1 cellular context compared by ENCODE assay signal in the genomic region with DNA sequence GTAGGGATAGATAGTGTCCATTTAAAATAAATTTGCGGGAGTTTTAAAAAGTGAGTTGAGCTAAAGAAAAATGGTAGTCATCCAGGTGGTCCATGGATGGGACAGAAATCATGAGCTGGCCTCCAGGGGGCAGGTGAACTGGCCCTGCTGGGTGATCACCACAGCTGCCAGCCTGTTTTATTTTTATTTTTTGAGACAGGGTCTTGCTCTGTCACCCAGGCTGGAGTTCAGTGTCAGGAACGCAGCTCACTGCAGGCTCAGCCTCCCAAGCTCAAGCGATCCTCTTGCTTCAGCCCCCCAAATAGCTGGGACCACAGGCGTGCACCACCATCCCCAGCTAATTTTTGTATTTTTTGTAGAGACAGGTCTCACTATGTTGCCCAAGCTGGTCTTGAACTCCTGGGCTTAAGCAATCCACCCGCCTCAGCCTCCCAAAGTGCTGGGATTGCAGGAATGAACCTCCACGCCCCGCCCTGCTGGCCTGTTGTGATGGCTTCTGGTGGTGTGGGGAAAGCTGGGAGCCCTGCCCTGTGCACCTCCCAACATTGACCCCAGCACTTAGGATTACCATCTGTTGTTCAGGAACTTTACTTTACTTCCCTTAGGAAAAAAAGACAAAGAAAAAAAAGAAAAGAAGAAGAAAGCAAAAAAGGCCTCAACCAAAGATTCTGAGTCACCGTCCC.
TF ChIP-seq lines count a peak whose summit lies in the region.

No MANE protein-coding gene starts in this region.

TF ChIP-seq in HCT116, 20 proteins besides CTCF, POLR2A, EP300 and RAD21:
- TF ChIP-seq CEBPB (IDR thresholded peaks at IDR 0.05; ENCODE audit: low read depth) (no peak), EZH2phosphoT487 (IDR thresholded peaks at IDR 0.05; ENCODE audit: borderline replicate concordance) (no peak), SP1 (IDR thresholded peaks at IDR 0.05; ENCODE audit: low read depth) (no peak), JUND (IDR thresholded peaks at IDR 0.05) (no peak), ZNF274 (IDR thresholded peaks at IDR 0.05; ENCODE audit: low read depth, low read length) (no peak), YY1 (IDR thresholded peaks at IDR 0.05; ENCODE audit: extremely low read depth, insufficient replicate concordance, low read depth, low read length) (no peak), EZH2 (IDR thresholded peaks at IDR 0.05) (no peak), SIN3A (IDR thresholded peaks at IDR 0.05; ENCODE audit: low read depth) (no peak), FOSL1 (IDR thresholded peaks at IDR 0.05; ENCODE audit: low read depth) (no peak), POLR2AphosphoS5 (IDR thresholded peaks at IDR 0.05; ENCODE audit: low read depth, low read length) (no peak)
- TF ChIP-seq, protein P1, sequence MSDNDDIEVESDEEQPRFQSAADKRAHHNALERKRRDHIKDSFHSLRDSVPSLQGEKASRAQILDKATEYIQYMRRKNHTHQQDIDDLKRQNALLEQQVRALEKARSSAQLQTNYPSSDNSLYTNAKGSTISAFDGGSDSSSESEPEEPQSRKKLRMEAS (IDR thresholded peaks at IDR 0.05): no peak
- TF ChIP-seq, protein P2, sequence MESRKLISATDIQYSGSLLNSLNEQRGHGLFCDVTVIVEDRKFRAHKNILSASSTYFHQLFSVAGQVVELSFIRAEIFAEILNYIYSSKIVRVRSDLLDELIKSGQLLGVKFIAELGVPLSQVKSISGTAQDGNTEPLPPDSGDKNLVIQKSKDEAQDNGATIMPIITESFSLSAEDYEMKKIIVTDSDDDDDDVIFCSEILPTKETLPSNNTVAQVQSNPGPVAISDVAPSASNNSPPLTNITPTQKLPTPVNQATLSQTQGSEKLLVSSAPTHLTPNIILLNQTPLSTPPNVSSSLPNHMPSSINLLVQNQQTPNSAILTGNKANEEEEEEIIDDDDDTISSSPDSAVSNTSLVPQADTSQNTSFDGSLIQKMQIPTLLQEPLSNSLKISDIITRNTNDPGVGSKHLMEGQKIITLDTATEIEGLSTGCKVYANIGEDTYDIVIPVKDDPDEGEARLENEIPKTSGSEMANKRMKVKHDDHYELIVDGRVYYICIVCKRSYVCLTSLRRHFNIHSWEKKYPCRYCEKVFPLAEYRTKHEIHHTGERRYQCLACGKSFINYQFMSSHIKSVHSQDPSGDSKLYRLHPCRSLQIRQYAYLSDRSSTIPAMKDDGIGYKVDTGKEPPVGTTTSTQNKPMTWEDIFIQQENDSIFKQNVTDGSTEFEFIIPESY (IDR thresholded peaks at IDR 0.05; ENCODE audit: extremely low read depth, insufficient replicate concordance, low read length): no peak
- TF ChIP-seq, protein P3, sequence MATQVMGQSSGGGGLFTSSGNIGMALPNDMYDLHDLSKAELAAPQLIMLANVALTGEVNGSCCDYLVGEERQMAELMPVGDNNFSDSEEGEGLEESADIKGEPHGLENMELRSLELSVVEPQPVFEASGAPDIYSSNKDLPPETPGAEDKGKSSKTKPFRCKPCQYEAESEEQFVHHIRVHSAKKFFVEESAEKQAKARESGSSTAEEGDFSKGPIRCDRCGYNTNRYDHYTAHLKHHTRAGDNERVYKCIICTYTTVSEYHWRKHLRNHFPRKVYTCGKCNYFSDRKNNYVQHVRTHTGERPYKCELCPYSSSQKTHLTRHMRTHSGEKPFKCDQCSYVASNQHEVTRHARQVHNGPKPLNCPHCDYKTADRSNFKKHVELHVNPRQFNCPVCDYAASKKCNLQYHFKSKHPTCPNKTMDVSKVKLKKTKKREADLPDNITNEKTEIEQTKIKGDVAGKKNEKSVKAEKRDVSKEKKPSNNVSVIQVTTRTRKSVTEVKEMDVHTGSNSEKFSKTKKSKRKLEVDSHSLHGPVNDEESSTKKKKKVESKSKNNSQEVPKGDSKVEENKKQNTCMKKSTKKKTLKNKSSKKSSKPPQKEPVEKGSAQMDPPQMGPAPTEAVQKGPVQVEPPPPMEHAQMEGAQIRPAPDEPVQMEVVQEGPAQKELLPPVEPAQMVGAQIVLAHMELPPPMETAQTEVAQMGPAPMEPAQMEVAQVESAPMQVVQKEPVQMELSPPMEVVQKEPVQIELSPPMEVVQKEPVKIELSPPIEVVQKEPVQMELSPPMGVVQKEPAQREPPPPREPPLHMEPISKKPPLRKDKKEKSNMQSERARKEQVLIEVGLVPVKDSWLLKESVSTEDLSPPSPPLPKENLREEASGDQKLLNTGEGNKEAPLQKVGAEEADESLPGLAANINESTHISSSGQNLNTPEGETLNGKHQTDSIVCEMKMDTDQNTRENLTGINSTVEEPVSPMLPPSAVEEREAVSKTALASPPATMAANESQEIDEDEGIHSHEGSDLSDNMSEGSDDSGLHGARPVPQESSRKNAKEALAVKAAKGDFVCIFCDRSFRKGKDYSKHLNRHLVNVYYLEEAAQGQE (IDR thresholded peaks at IDR 0.05; ENCODE audit: low read depth): no peak
- TF ChIP-seq, protein P4, sequence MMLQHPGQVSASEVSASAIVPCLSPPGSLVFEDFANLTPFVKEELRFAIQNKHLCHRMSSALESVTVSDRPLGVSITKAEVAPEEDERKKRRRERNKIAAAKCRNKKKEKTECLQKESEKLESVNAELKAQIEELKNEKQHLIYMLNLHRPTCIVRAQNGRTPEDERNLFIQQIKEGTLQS (IDR thresholded peaks at IDR 0.05): no peak
